Comparison of ENCODE assay signal across 8 cellular contexts in genomic region chr1:11838349-11839272, GRCh38. TPM values are rescaled to one million over a fixed set of nuclear protein-coding genes. Genes with fewer than 3 reads are reported as not detected.
DNase-seq lines count a peak whose midpoint lies in the region; ATAC-seq and TF ChIP-seq lines count a peak whose summit lies in the region.

No MANE protein-coding gene starts in this region.

- H3K18ac ChIP-seq in trophoblast cell (ENCODE audit: low read length): no peak overlapping the region

- no peak overlapping the region for H3K4ac ChIP-seq in trophoblast cell (ENCODE audit: low read depth, low read length)

- no peaks in the 10 kb centered on the region for H3K79me2 ChIP-seq in Loucy (ENCODE audit: insufficient read depth, low read length)
- H3K79me2 ChIP-seq in trophoblast cell (ENCODE audit: control insufficient read depth, insufficient read depth, low read length, poor library complexity): no peaks in the 10 kb centered on the region

- H3K4me2 ChIP-seq in Loucy (ENCODE audit: low read depth, low read length, poor library complexity, severe bottlenecking): no peak overlapping the region
- H3K4me2 ChIP-seq in trophoblast cell (ENCODE audit: low read length): no peak overlapping the region

- no peak overlapping the region for H3K27ac Mint-ChIP-seq in type B pancreatic cell

- no peaks in the 10 kb centered on the region for H3K27me3 Mint-ChIP-seq in type B pancreatic cell

- H2BK12ac ChIP-seq in trophoblast cell (ENCODE audit: low read length): no peak overlapping the region

- no peak overlapping the region for H3K27ac ChIP-seq in trophoblast cell (ENCODE audit: low read depth, low read length)

- H3F3A ChIP-seq in Loucy (ENCODE audit: low read depth): peaks cover 17% of the 10 kb centered on the region; the same call in 1 of the 2 replicates

- H3K4me1 Mint-ChIP-seq in type B pancreatic cell (ENCODE audit: unreplicated experiment): no peaks in the 10 kb centered on the region

- no peak overlapping the region for H3K4me3 Mint-ChIP-seq in type B pancreatic cell

- TF ChIP-seq CTCF in Loucy (conservative IDR thresholded peaks at IDR 0.05; ENCODE audit: low read length) (peak; percentile 98), type B pancreatic cell (conservative IDR thresholded peaks at IDR 0.05) (peak; percentile 97)

- H4K8ac ChIP-seq in trophoblast cell (ENCODE audit: low read depth, low read length): no peak overlapping the region

- H4K20me1 ChIP-seq in Loucy (ENCODE audit: insufficient read depth, low read length, poor library complexity, severe bottlenecking): peaks cover 3% of the 10 kb centered on the region

- ATAC-seq in HG02571 (IDR thresholded peaks at IDR 0.05; ENCODE audit: unreplicated experiment): no peak

- no peak overlapping the region for H4K12ac ChIP-seq in trophoblast cell (ENCODE audit: low read depth, low read length)

- no peak overlapping the region for H3K9ac ChIP-seq in Loucy (ENCODE audit: low read depth, low read length, poor library complexity, severe bottlenecking)
- no peak overlapping the region for H3K9ac ChIP-seq in trophoblast cell (ENCODE audit: low read length)

- no peaks in the 10 kb centered on the region for H3K9me3 Mint-ChIP-seq in type B pancreatic cell

- no peak overlapping the region for H3K4me3 ChIP-seq in Loucy (ENCODE audit: low read length, poor library complexity, severe bottlenecking)
- no peak overlapping the region for H3K4me3 ChIP-seq in trophoblast cell (ENCODE audit: low read depth, low read length)

- DNase-seq in EH (ENCODE audit: low read depth) (peak; percentile 66), SKM-1 (lab: John Stamatoyannopoulos, UW; ENCODE audit: unreplicated experiment) (peak; percentile 50), glomerular visceral epithelial cell (ENCODE audit: extremely low spot score) (peak; percentile 64), trophoblast cell (peak; percentile 35 to 78), type B pancreatic cell (ENCODE audit: extremely low spot score, unreplicated experiment) (no peak)
- peak; percentile 74 for DNase-seq in activated naive CD4-positive, alpha-beta T cell treated with Interleukin-2 at 50 U/mL for 16 hours

- H3K36me3 Mint-ChIP-seq in type B pancreatic cell: peaks cover 14% of the 10 kb centered on the region

- H2AFZ ChIP-seq in Loucy (ENCODE audit: low read length): no peak overlapping the region
- H2AFZ ChIP-seq in trophoblast cell (ENCODE audit: insufficient read depth, low read length, poor library complexity): no peak overlapping the region

- no peak overlapping the region for H2BK5ac ChIP-seq in trophoblast cell (ENCODE audit: low read depth, low read length, poor library complexity)

- H4K91ac ChIP-seq in trophoblast cell (ENCODE audit: low read depth, low read length): no peak overlapping the region

- H3K36me3 ChIP-seq in Loucy (ENCODE audit: insufficient read depth, low read length) (peaks cover 73% of the 10 kb centered on the region; the same call in 1 of the 2 replicates), trophoblast cell (ENCODE audit: control insufficient read depth in 1 of 2, insufficient read depth in 2 of 2, low read length in 2 of 2) (peaks cover 83 to 90% of the 10 kb centered on the region in 2 experiments)

- H3K14ac ChIP-seq in trophoblast cell (ENCODE audit: low read length): no peak overlapping the region

- no peaks in the 10 kb centered on the region for H3K79me1 ChIP-seq in trophoblast cell (ENCODE audit: low read length)

- H3K27me3 ChIP-seq in Loucy (ENCODE audit: insufficient read depth, low read length, poor library complexity, severe bottlenecking): no peaks in the 10 kb centered on the region
- H3K27me3 ChIP-seq in trophoblast cell (ENCODE audit: insufficient read depth, low read length): no peaks in the 10 kb centered on the region

- H2BK120ac ChIP-seq in trophoblast cell (ENCODE audit: insufficient read depth, low read length, poor library complexity): no peak overlapping the region

- no peaks in the 10 kb centered on the region for H3K9me3 ChIP-seq in Loucy (ENCODE audit: insufficient read depth, low read depth, low read length)
- H3K9me3 ChIP-seq in trophoblast cell (ENCODE audit: insufficient read depth, low read depth, low read length): peaks cover 4% of the 10 kb centered on the region

- WGBS in trophoblast cell (ENCODE audit: extremely low coverage, insufficient coverage, insufficient read length): no CpG with 5 or more reads among the region's 40 CpGs

- H3K4me1 ChIP-seq in Loucy (ENCODE audit: insufficient read depth, low read length, poor library complexity, severe bottlenecking) (peaks cover 27% of the 10 kb centered on the region), trophoblast cell (ENCODE audit: control insufficient read depth in 1 of 2, insufficient read depth in 2 of 2, low read length in 2 of 2) (no peaks in the 10 kb centered on the region)

- no peaks in the 10 kb centered on the region for H3K9me2 ChIP-seq in Loucy (replicated peaks; ENCODE audit: low read depth, low read length)

- no peak overlapping the region for H2AK5ac ChIP-seq in trophoblast cell (ENCODE audit: low read length)

- no peak overlapping the region for H3K23ac ChIP-seq in trophoblast cell (ENCODE audit: low read length)

RNA-seq across cellular contexts. Expression of gene NPPA, which starts 9.0 kb away (rescaled TPM):
- not detected in 2 replicates for polyA plus RNA-seq in trophoblast cell (2013)
- not detected in 2 replicates for total RNA-seq in type B pancreatic cell (ENCODE audit: low replicate concordance)

RNA-seq across cellular contexts. Expression of gene NPPB, which starts 20.1 kb away (rescaled TPM):
- 59.2 and 70.8 TPM in 2 replicates for polyA plus RNA-seq in trophoblast cell (2013)
- 0.71 and 1.7 TPM in 2 replicates for total RNA-seq in type B pancreatic cell (ENCODE audit: low replicate concordance)

RNA-seq across cellular contexts. Expression of gene CLCN6, which starts 32.6 kb away (rescaled TPM):
- polyA plus RNA-seq in trophoblast cell (2013): 19.8 and 20.5 TPM in 2 replicates
- 21.3 and 31.1 TPM in 2 replicates for total RNA-seq in type B pancreatic cell (ENCODE audit: low replicate concordance)

RNA-seq across cellular contexts. Expression of gene MTHFR, which starts 32.8 kb away (rescaled TPM):
- polyA plus RNA-seq in trophoblast cell (2013): 5.4 and 5.5 TPM in 2 replicates
- total RNA-seq in type B pancreatic cell (ENCODE audit: low replicate concordance): 30.1 and 33.4 TPM in 2 replicates
